Comparison of ENCODE assay signal across 8 cellular contexts in the genomic region with DNA sequence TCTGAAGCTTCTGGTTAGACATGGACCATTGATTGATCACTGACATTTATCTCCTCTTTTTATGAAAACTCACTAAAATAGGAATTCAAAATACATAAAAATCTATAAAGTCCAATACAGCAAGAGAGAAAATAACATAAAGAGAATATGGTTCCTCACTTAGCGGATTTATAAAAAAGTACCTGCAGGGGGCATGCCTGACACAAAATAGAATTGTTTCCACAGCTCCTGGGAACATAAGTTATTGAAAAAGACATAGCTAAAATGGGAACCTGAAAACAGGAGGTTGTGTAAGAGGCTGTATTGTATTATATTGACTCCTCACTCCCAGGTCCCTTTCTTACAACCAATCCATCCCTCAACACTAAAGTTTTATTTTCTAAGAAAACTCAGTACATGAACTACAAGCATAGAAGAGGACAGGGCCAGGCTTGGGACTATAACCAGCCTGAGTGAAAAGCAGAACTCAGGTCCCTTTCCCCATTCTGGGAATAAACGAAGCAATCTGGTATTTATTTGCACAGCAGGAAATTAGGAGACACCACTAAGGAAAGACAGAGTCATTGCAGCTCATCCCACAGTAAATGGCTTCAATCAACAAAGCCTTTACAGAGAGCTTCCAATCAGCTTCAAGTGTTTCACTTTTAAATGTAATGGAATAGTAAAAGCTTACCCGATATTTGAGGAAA.
DNase-seq lines count a peak whose midpoint lies in the region; ATAC-seq, FAIRE-seq and TF ChIP-seq lines count a peak whose summit lies in the region.

No MANE protein-coding gene starts in this region.

- TF ChIP-seq RAD21 in liver (IDR thresholded peaks at IDR 0.05) = peak; percentile 24 to 29

- H3K4me1 ChIP-seq in liver (ENCODE audit: control insufficient read depth in 4 of 4, insufficient read depth in 4 of 4, low read length in 3 of 4) = no peaks in the 10 kb centered on the region

- intact Hi-C loops in activated CD4-positive, alpha-beta T cell treated with anti-CD3 and anti-CD28 coated beads, Interleukin-2, amount 10 ng/mL, durations not matched to agents 24 days and 14 days (cut with micrococcal nuclease) = loop anchor here (5.0 to 10.0 kb wide), 2 partner anchors 300 to 618 kb away; no protein-coding TSS in a partner anchor

- FAIRE-seq in frontal cortex (lab: Jason Lieb, UNC) = no peak

- no peak overlapping the region for H3K9ac ChIP-seq in liver (ENCODE audit: low read depth in 1 of 2, low read length in 2 of 2)

- no peaks in the 10 kb centered on the region for H3K9me3 Mint-ChIP-seq in activated CD4-positive, alpha-beta T cell treated with anti-CD3 and anti-CD28 coated beads, Interleukin-2, amount 10 ng/mL, durations not matched to agents 24 days and 14 days

- DNase-seq in activated CD4-positive, alpha-beta T cell treated with anti-CD3 and anti-CD28 coated beads, Interleukin-2, amount 10 ng/mL, durations not matched to agents 24 days and 14 days = peak; percentile 61
- no peak for DNase-seq in activated CD4-positive, alpha-beta T cell treated with anti-CD3 and anti-CD28 coated beads, Interleukin-2, amount 50 U/mL, for 4 hours
- DNase-seq in SHP77 (lab: John Stamatoyannopoulos, UW) = peak; percentile 28 to 35
- no peak for DNase-seq in frontal cortex (ENCODE audit: low spot score in 2 of 2)
- DNase-seq in occipital lobe (lab: John Stamatoyannopoulos, UW) = no peak
- no peak for DNase-seq in omental fat pad (ENCODE audit: low spot score)

- H3K36me3 ChIP-seq in liver (ENCODE audit: control insufficient read depth in 4 of 4, insufficient read depth in 3 of 4, low read depth in 1 of 4, low read length in 3 of 4) = no peaks in the 10 kb centered on the region

- H3K27me3 Mint-ChIP-seq in activated CD4-positive, alpha-beta T cell treated with anti-CD3 and anti-CD28 coated beads, Interleukin-2, amount 10 ng/mL, durations not matched to agents 24 days and 14 days = no peaks in the 10 kb centered on the region

- H3K27ac ChIP-seq in liver (ENCODE audit: low read depth in 1 of 2, low read length in 2 of 2) = no peak overlapping the region

- no peaks in the 10 kb centered on the region for H3K9me3 ChIP-seq in liver (ENCODE audit: control insufficient read depth in 4 of 4, low read length in 3 of 4)

- no peaks in the 10 kb centered on the region for H3K36me3 Mint-ChIP-seq in activated CD4-positive, alpha-beta T cell treated with anti-CD3 and anti-CD28 coated beads, Interleukin-2, amount 10 ng/mL, durations not matched to agents 24 days and 14 days (ENCODE audit: low read depth)

- WGBS in liver = 44% methylated on average over 3 of the region's 3 CpGs

- H3K27me3 ChIP-seq in liver (ENCODE audit: control insufficient read depth in 4 of 4, insufficient read depth in 4 of 4, low read length in 3 of 4) = peaks cover 0 to 7% (median 0%) of the 10 kb centered on the region in 4 donors

- no peaks in the 10 kb centered on the region for H3K4me1 Mint-ChIP-seq in activated CD4-positive, alpha-beta T cell treated with anti-CD3 and anti-CD28 coated beads, Interleukin-2, amount 10 ng/mL, durations not matched to agents 24 days and 14 days

- H3K4me3 Mint-ChIP-seq in activated CD4-positive, alpha-beta T cell treated with anti-CD3 and anti-CD28 coated beads, Interleukin-2, amount 10 ng/mL, durations not matched to agents 24 days and 14 days = no peak overlapping the region

- H3K27ac Mint-ChIP-seq in activated CD4-positive, alpha-beta T cell treated with anti-CD3 and anti-CD28 coated beads, Interleukin-2, amount 10 ng/mL, durations not matched to agents 24 days and 14 days = no peak overlapping the region

- no peak overlapping the region for H3K4me3 ChIP-seq in liver (ENCODE audit: low read depth in 1 of 3, low read length in 3 of 3)

- no peak for TF ChIP-seq CTCF in liver (IDR thresholded peaks at IDR 0.05; ENCODE audit: low read depth, low read length, missing input control)
- no peak for TF ChIP-seq CTCF in omental fat pad (IDR thresholded peaks at IDR 0.05)

- peak; percentile 46 for ATAC-seq in HG03469 (IDR thresholded peaks at IDR 0.05; ENCODE audit: unreplicated experiment)
- ATAC-seq in omental fat pad (ENCODE audit: low FRiP score) = no peak

TF ChIP-seq in liver, 16 proteins besides CTCF, POLR2A, EP300 and RAD21:
- TF ChIP-seq, protein P1, sequence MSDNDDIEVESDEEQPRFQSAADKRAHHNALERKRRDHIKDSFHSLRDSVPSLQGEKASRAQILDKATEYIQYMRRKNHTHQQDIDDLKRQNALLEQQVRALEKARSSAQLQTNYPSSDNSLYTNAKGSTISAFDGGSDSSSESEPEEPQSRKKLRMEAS (IDR thresholded peaks at IDR 0.05) = no peak
- TF ChIP-seq, protein P2, sequence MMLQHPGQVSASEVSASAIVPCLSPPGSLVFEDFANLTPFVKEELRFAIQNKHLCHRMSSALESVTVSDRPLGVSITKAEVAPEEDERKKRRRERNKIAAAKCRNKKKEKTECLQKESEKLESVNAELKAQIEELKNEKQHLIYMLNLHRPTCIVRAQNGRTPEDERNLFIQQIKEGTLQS (IDR thresholded peaks at IDR 0.05) = no peak
- TF ChIP-seq GABPA (IDR thresholded peaks at IDR 0.05 in 1 of 2, conservative IDR thresholded peaks at IDR 0.05 in 1 of 2) (no peak), HNF4A (conservative IDR thresholded peaks at IDR 0.05) (no peak), NR2F2 (IDR thresholded peaks at IDR 0.05) (no peak), FOXA2 (IDR thresholded peaks at IDR 0.05) (no peak), YY1 (IDR thresholded peaks at IDR 0.05) (no peak), SP1 (IDR thresholded peaks at IDR 0.05) (no peak), TAF1 (conservative IDR thresholded peaks at IDR 0.05) (no peak), EGR1 (IDR thresholded peaks at IDR 0.05; ENCODE audit: low read depth in 2 of 2) (no peak)
- TF ChIP-seq, protein P3, sequence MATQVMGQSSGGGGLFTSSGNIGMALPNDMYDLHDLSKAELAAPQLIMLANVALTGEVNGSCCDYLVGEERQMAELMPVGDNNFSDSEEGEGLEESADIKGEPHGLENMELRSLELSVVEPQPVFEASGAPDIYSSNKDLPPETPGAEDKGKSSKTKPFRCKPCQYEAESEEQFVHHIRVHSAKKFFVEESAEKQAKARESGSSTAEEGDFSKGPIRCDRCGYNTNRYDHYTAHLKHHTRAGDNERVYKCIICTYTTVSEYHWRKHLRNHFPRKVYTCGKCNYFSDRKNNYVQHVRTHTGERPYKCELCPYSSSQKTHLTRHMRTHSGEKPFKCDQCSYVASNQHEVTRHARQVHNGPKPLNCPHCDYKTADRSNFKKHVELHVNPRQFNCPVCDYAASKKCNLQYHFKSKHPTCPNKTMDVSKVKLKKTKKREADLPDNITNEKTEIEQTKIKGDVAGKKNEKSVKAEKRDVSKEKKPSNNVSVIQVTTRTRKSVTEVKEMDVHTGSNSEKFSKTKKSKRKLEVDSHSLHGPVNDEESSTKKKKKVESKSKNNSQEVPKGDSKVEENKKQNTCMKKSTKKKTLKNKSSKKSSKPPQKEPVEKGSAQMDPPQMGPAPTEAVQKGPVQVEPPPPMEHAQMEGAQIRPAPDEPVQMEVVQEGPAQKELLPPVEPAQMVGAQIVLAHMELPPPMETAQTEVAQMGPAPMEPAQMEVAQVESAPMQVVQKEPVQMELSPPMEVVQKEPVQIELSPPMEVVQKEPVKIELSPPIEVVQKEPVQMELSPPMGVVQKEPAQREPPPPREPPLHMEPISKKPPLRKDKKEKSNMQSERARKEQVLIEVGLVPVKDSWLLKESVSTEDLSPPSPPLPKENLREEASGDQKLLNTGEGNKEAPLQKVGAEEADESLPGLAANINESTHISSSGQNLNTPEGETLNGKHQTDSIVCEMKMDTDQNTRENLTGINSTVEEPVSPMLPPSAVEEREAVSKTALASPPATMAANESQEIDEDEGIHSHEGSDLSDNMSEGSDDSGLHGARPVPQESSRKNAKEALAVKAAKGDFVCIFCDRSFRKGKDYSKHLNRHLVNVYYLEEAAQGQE (IDR thresholded peaks at IDR 0.05) = no peak
TF ChIP-seq in liver: peak in this region for 0.

Comparison
In these comparisons a context has a peak if more than half of its experiments do, and no peak if none do; other contexts are left out.
1. DNase-seq: peak in activated CD4-positive, alpha-beta T cell treated with anti-CD3 and anti-CD28 coated beads, Interleukin-2, amount 10 ng/mL, durations not matched to agents 24 days and 14 days (single experiment) and SHP77 (2 of 2); none in activated CD4-positive, alpha-beta T cell treated with anti-CD3 and anti-CD28 coated beads, Interleukin-2, amount 50 U/mL, for 4 hours (0 of 2), frontal cortex (0 of 2), occipital lobe (single experiment) and omental fat pad (single experiment).